In the genomic region with DNA sequence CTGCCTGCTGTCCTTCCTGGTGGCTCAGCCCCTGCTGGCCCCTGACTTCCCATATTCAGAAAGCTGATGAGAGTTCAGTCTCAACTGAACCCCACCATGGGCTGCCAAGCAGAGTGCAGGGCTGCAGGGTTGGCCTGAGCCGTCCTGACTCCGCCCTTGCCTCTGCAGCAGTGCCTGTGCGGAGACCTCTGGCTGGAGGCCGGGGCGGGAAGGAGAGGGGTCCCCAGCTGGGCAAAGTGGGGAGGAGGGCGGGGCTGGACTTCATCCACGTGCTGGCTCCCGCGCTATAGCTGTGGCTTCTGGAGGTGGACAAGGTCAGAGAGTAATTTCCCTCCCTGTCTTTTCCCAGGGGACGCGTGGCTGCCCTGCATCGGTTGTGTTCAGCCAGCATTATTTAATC, we compare ENCODE assay signal across 18 cellular contexts. TPM values are rescaled to one million over a fixed set of nuclear protein-coding genes. Genes with fewer than 3 reads are reported as not detected.
A peak's percentile ranks its signal among the peaks of the same experiment; 100 is the strongest.
DNase-seq lines count a peak whose midpoint lies in the region; ATAC-seq and TF ChIP-seq lines count a peak whose summit lies in the region.
"Had no signal": no experiment of that assay in that cellular context is flagged by ENCODE, and none has a peak within 500 bp of the region (broad histone marks: within the 10 kb centered on the region; RNA-seq: fewer than 3 reads in every experiment).

No MANE protein-coding gene starts in this region.

- H3K27me3 ChIP-seq in upper lobe of left lung = no peaks in the 10 kb centered on the region

- H3K4me1 ChIP-seq in upper lobe of left lung = no peaks in the 10 kb centered on the region
- H3K4me1 ChIP-seq: A549, HAP-1 had no signal

- TF ChIP-seq CTCF in coronary artery (IDR thresholded peaks at IDR 0.05) (no peak), upper lobe of left lung (IDR thresholded peaks at IDR 0.05) (no peak), RWPE1 (conservative IDR thresholded peaks at IDR 0.05; ENCODE audit: low read depth) (no peak)

- TF ChIP-seq POLR2A in upper lobe of left lung (IDR thresholded peaks at IDR 0.05) = no peak

- no peak for TF ChIP-seq EP300 in upper lobe of left lung (IDR thresholded peaks at IDR 0.05)

- DNase-seq in Right ventricle myocardium inferior (ENCODE audit: missing footprints) (no peak), cardiac septum (ENCODE audit: low spot score) (no peak), coronary artery (ENCODE audit: low spot score) (no peak), left kidney (ENCODE audit: low read depth, low spot score) (peak; percentile 55), upper lobe of left lung (peak in 1 of 2 donors; percentile 71), Ammon's horn (ENCODE audit: low spot score) (no peak), RWPE1 (ENCODE audit: low spot score) (no peak), activated T-cell treated with anti-CD3 and anti-CD28 coated beads for 4 hours (no peak)
- DNase-seq: C1 segment of cervical spinal cord, DND-41, IMR-90, Kasumi-1, NCI-H1105, NCI-H187 treated with DMSO at 0.1 percent for 48 hours, NCI-H774, PC-9 had no signal

- H3K27ac ChIP-seq in coronary artery = no peak overlapping the region
- H3K27ac ChIP-seq in upper lobe of left lung = no peak overlapping the region
- H3K27ac ChIP-seq in RWPE1 = no peak overlapping the region
- H3K27ac ChIP-seq: A549, PC-9 had no signal

- POLR2A ChIA-PET in RWPE1 (lab: Yijun Ruan, JAX; ENCODE audit: low non-redundant PET) = no interaction called here

- H3K9me3 ChIP-seq in upper lobe of left lung = no peaks in the 10 kb centered on the region
- H3K9me3 ChIP-seq: A549, HAP-1 had no signal

- no peaks in the 10 kb centered on the region for H3K36me3 ChIP-seq in upper lobe of left lung
- H3K36me3 ChIP-seq: HAP-1 had no signal

- H3K4me3 ChIP-seq in coronary artery (peak overlapping the region; percentile 30), upper lobe of left lung (no peak overlapping the region)
- H3K4me3 ChIP-seq: A549, HAP-1, PC-9 had no signal

- WGBS in upper lobe of left lung, 2 donors = 54 to 67% methylated on average over 3 to 12 of the region's 12 CpGs

- intact Hi-C loops in Right ventricle myocardium inferior (cut with DNase I) (no loop called here), cardiac septum (cut with DNase I) (no loop called here)

- CTCF ChIA-PET in RWPE1 (lab: Yijun Ruan, JAX) = no interaction called here

- ATAC-seq in Right ventricle myocardium inferior = peak; percentile 50
- ATAC-seq in upper lobe of left lung (ENCODE audit: low FRiP score in 2 of 2) = peak; percentile 31 to 69
- ATAC-seq: A549 had no signal

RNA-seq across cellular contexts. Expression of gene GLB1L3, which starts 13.6 kb away (rescaled TPM):
- total RNA-seq in Right ventricle myocardium inferior = not detected
- total RNA-seq in cardiac septum = not detected
- total RNA-seq in upper lobe of left lung = 1 to 10 TPM in 2 of 6 donors, under 1 TPM in 2, not detected in 2; 0.17 to 1.3 (median 1.0) TPM
- total RNA-seq: IMR-90, PC-9 had no signal

RNA-seq across cellular contexts. Expression of gene ACAD8, which starts 36.4 kb away (rescaled TPM):
- total RNA-seq in Right ventricle myocardium inferior = 36.1 TPM
- total RNA-seq in cardiac septum = 33.9 TPM
- 10 to 100 TPM; 27.7 to 64.4 (median 36.9) TPM for total RNA-seq in upper lobe of left lung

RNA-seq across cellular contexts. Expression of gene THYN1, which starts 36.6 kb away (rescaled TPM):
- total RNA-seq in Right ventricle myocardium inferior (36.8 TPM), cardiac septum (32.9 TPM), upper lobe of left lung (10 to 100 TPM; 23.2 to 39.8 (median 34.2) TPM)

RNA-seq across cellular contexts. Expression of gene GLB1L2, which starts 42.0 kb away (rescaled TPM):
- total RNA-seq in Right ventricle myocardium inferior (0.32 TPM), cardiac septum (0.57 TPM), upper lobe of left lung (10 to 100 TPM in 1 of 6 donors, 1 to 10 TPM in 5; 3.1 to 11.6 (median 6.0) TPM)
